ENCODE assay signal across 7 cellular contexts in genomic region chr17:59853919-59854729, GRCh38. TPM values are rescaled to one million over a fixed set of nuclear protein-coding genes. Genes with fewer than 3 reads are reported as not detected.
DNase-seq lines count a peak whose midpoint lies in the region; ATAC-seq, FAIRE-seq and TF ChIP-seq lines count a peak whose summit lies in the region.
"Not testable (repeated sequence)": the region's sequence is repeated elsewhere in the genome, so short reads cannot be mapped to it uniquely, and the experiment has no call there.

No MANE protein-coding gene starts in this region.

- CTCF ChIA-PET in RWPE1 (lab: Yijun Ruan, JAX), result interaction anchor here (0.6 to 2.0 kb wide), 2 partner anchors 71 to 101 kb away, joined by 5 to 6 read pairs; no protein-coding TSS in a partner anchor
- CTCF ChIA-PET in H1 (lab: Charles Lee; ENCODE audit: partially characterized antibody), result interaction anchor here (1.1 to 2.0 kb wide), 11 partner anchors 9 to 106 kb away, joined by 3 to 10 read pairs (median 3); no protein-coding TSS in a partner anchor

- H2BK12ac ChIP-seq in H1 (ENCODE audit: low read depth, low read length), result 0 out of 2 replicates have a peak overlapping the region, but pooled peaks have one; percentile 50

- not testable (repeated sequence) for H3K27me3 Mint-ChIP-seq in activated T-helper 17 cell treated with anti-CD3 and anti-CD28 coated beads, Interleukin-2, amount 50 U/mL, for 72 hours

- H3K56ac ChIP-seq in H1 (replicated peaks; ENCODE audit: insufficient read length, low read depth, low read length), result not testable (repeated sequence)

- FAIRE-seq in H1 (lab: Jason Lieb, UNC); kidney (lab: Jason Lieb, UNC); pancreas (lab: Jason Lieb, UNC): not testable (repeated sequence)

- H3K4me3 Mint-ChIP-seq in activated T-helper 17 cell treated with anti-CD3 and anti-CD28 coated beads, Interleukin-2, amount 50 U/mL, for 72 hours, result peak overlapping the region; percentile 51

- TF ChIP-seq POLR2A in H1 (IDR thresholded peaks at IDR 0.05; ENCODE audit: control extremely low read depth in 1 of 2, low read depth in 2 of 2, low read length in 2 of 2), result not testable (repeated sequence)

- H2AFZ ChIP-seq in H1 (ENCODE audit: low read length), result not testable (repeated sequence)

- not testable (repeated sequence) for H3K9me3 ChIP-seq in DOHH2 (ENCODE audit: control insufficient read depth, insufficient read depth, low read length); H1 (ENCODE audit: insufficient read depth in 2 of 2, low read depth in 1 of 2, low read length in 1 of 2); kidney (ENCODE audit: control insufficient read depth in 1 of 2, low read length in 2 of 2); pancreas; subcutaneous abdominal adipose tissue (ENCODE audit: control insufficient read depth in 5 of 5, low read length in 5 of 5)

- not testable (repeated sequence) for H3K36me3 ChIP-seq in DOHH2 (ENCODE audit: control insufficient read depth, low read length); H1 (ENCODE audit: control insufficient read depth in 2 of 4, insufficient read depth in 4 of 4, low read length in 3 of 4); kidney (ENCODE audit: control insufficient read depth in 1 of 2, insufficient read depth in 2 of 2, low read length in 2 of 2); pancreas; subcutaneous abdominal adipose tissue (ENCODE audit: control insufficient read depth in 5 of 5, insufficient read depth in 5 of 5, low read length in 5 of 5)

- DNase-seq in RWPE1 (ENCODE audit: low spot score); H1 (ENCODE audit: low read depth in 1 of 2, low spot score in 2 of 2); pancreas: not testable (repeated sequence)
- DNase-seq in kidney, result peak; percentile 6

- H4K91ac ChIP-seq in H1 (replicated peaks; ENCODE audit: insufficient read length, low read length), result not testable (repeated sequence)

- H3K4me3 ChIP-seq in DOHH2 (ENCODE audit: low read length), result peak overlapping the region; percentile 16; the same call in 1 of the 2 replicates
- H3K4me3 ChIP-seq in H1 (ENCODE audit: extremely low read depth in 1 of 4, insufficient read depth in 2 of 4, low read depth in 3 of 4, low read length in 4 of 4); kidney (ENCODE audit: low read length in 2 of 2); pancreas; subcutaneous abdominal adipose tissue (ENCODE audit: low read depth in 1 of 5, low read length in 5 of 5): not testable (repeated sequence)

- H4K8ac ChIP-seq in H1 (ENCODE audit: extremely low read depth, insufficient read depth, low read length), result not testable (repeated sequence)

- H2AK5ac ChIP-seq in H1 (ENCODE audit: low read depth, low read length), result not testable (repeated sequence)

- not testable (repeated sequence) for H3K9me2 ChIP-seq in DOHH2 (replicated peaks; ENCODE audit: control insufficient read depth, low read length)

- peaks cover 18% of the 10 kb centered on the region; the same call in 1 of the 2 replicates for H3K79me2 ChIP-seq in DOHH2 (ENCODE audit: control insufficient read depth, low read length)
- not testable (repeated sequence) for H3K79me2 ChIP-seq in H1 (ENCODE audit: control insufficient read depth in 1 of 2, insufficient read depth in 2 of 2, low read length in 2 of 2)

- not testable (repeated sequence) for H2BK5ac ChIP-seq in H1 (ENCODE audit: low read depth, low read length)

- peaks cover 24% of the 10 kb centered on the region for H3K4me1 ChIP-seq in DOHH2 (ENCODE audit: control insufficient read depth, low read length)
- not testable (repeated sequence) for H3K4me1 ChIP-seq in H1 (replicated peaks in 1 of 4; ENCODE audit: control insufficient read depth in 3 of 4, insufficient read depth in 4 of 4, low read length in 3 of 4)
- peaks cover 11 to 13% of the 10 kb centered on the region in 2 donors for H3K4me1 ChIP-seq in kidney (ENCODE audit: control insufficient read depth in 1 of 2, insufficient read depth in 1 of 2, low read depth in 1 of 2, low read length in 2 of 2)
- peaks cover 21 to 81% (median 36%) of the 10 kb centered on the region in 3 donors for H3K4me1 ChIP-seq in pancreas
- peaks cover 8 to 39% (median 29%) of the 10 kb centered on the region in 5 donors for H3K4me1 ChIP-seq in subcutaneous abdominal adipose tissue (ENCODE audit: control insufficient read depth in 5 of 5, insufficient read depth in 5 of 5, low read length in 5 of 5)

- peak overlapping the region; percentile 38; the same call in 1 of the 2 replicates for H3K27ac ChIP-seq in DOHH2 (ENCODE audit: low read depth, low read length)
- H3K27ac ChIP-seq in RWPE1, result peak overlapping the region; percentile 95
- H3K27ac ChIP-seq in H1 (ENCODE audit: low read depth, low read length), result not testable (repeated sequence)
- peak overlapping the region in 1 of 2 donors; percentile 74 for H3K27ac ChIP-seq in kidney (ENCODE audit: low read depth in 2 of 2, low read length in 2 of 2)
- peak overlapping the region; percentile 23 to 79 (median 50) for H3K27ac ChIP-seq in pancreas
- H3K27ac ChIP-seq in subcutaneous abdominal adipose tissue (ENCODE audit: low read depth, low read length), result peak overlapping the region; percentile 66

- not testable (repeated sequence) for H3K4ac ChIP-seq in H1 (replicated peaks; ENCODE audit: insufficient read length, low read depth, low read length)

- not testable (repeated sequence) for H2BK15ac ChIP-seq in H1 (ENCODE audit: low read length)

- H3K9me3 Mint-ChIP-seq in activated T-helper 17 cell treated with anti-CD3 and anti-CD28 coated beads, Interleukin-2, amount 50 U/mL, for 72 hours, result not testable (repeated sequence)

- H3K36me3 Mint-ChIP-seq in activated T-helper 17 cell treated with anti-CD3 and anti-CD28 coated beads, Interleukin-2, amount 50 U/mL, for 72 hours (ENCODE audit: low read depth), result not testable (repeated sequence)

- 94% methylated on average over 10 of the region's 10 CpGs; no CpG with 5 or more reads in 1 of the 2 experiments for WGBS in H1 (ENCODE audit: extremely low coverage in 1 of 2, insufficient coverage in 1 of 2, insufficient read length in 1 of 2, insufficient replicate concordance in 2 of 2, low coverage in 1 of 2, low lambda C conversion rate in 2 of 2, missing lambda C conversion rate in 1 of 2), 2 experiments
- WGBS in pancreas, 2 donors, result 88 to 92% methylated on average over 10 of the region's 10 CpGs

- peaks cover 10% of the 10 kb centered on the region for H3F3A ChIP-seq in DOHH2 (ENCODE audit: control insufficient read depth, insufficient read depth)

- not testable (repeated sequence) for TF ChIP-seq RAD21 in H1 (IDR thresholded peaks at IDR 0.05 in 1 of 2, conservative IDR thresholded peaks at IDR 0.05 in 1 of 2; ENCODE audit: low read depth in 2 of 2, low read length in 2 of 2)

- TF ChIP-seq CTCF in DOHH2 (IDR thresholded peaks at IDR 0.05; ENCODE audit: low read depth, low read length, poor library complexity, severe bottlenecking); RWPE1 (conservative IDR thresholded peaks at IDR 0.05; ENCODE audit: low read depth); H1 (IDR thresholded peaks at IDR 0.05; ENCODE audit: control extremely low read depth in 1 of 3, insufficient read depth in 1 of 3, low read depth in 1 of 3, low read length in 3 of 3); kidney (IDR thresholded peaks at IDR 0.05; ENCODE audit: borderline replicate concordance, extremely low read depth, insufficient read depth); pancreas (IDR thresholded peaks at IDR 0.05): not testable (repeated sequence)

- not testable (repeated sequence) for H4K20me1 ChIP-seq in DOHH2 (ENCODE audit: control insufficient read depth, insufficient read depth, low read depth, low read length); H1 (replicated peaks in 1 of 2; ENCODE audit: control insufficient read depth in 1 of 2, insufficient read depth in 2 of 2, low read length in 2 of 2)

- H3K4me2 ChIP-seq in DOHH2 (ENCODE audit: low read length), result peak overlapping the region; percentile 57; the same call in 1 of the 2 replicates
- not testable (repeated sequence) for H3K4me2 ChIP-seq in H1 (ENCODE audit: insufficient read depth in 1 of 2, low read depth in 2 of 2, low read length in 2 of 2)

- H3K79me1 ChIP-seq in H1 (ENCODE audit: low read depth, low read length), result not testable (repeated sequence)

- not testable (repeated sequence) for H3K14ac ChIP-seq in H1 (ENCODE audit: insufficient read length)

- ATAC-seq in activated T-helper 17 cell treated with anti-CD3 and anti-CD28 coated beads, Interleukin-2, amount 50 U/mL, for 72 hours (replicated peaks); pancreas: not testable (repeated sequence)

- H3K9ac ChIP-seq in H1 (replicated peaks in 1 of 4; ENCODE audit: extremely low read depth in 1 of 4, low read depth in 3 of 4, low read length in 3 of 4); kidney (ENCODE audit: low read length in 2 of 2); subcutaneous abdominal adipose tissue (ENCODE audit: low read length in 5 of 5): not testable (repeated sequence)

- TF ChIP-seq EP300 in H1 (IDR thresholded peaks at IDR 0.05; ENCODE audit: borderline replicate concordance in 1 of 2, low read depth in 2 of 2, low read length in 2 of 2), result not testable (repeated sequence)

- H3K27me3 ChIP-seq in DOHH2 (ENCODE audit: control insufficient read depth, low read length); H1 (replicated peaks in 1 of 4; ENCODE audit: control insufficient read depth in 3 of 4, extremely low read depth in 1 of 4, insufficient read depth in 3 of 4, low read length in 3 of 4); pancreas; subcutaneous abdominal adipose tissue (ENCODE audit: control insufficient read depth in 5 of 5, insufficient read depth in 4 of 5, low read length in 5 of 5): not testable (repeated sequence)

- 0 out of 2 replicates have a peak overlapping the region, but pooled peaks have one; percentile 25 for H2BK20ac ChIP-seq in H1 (ENCODE audit: low read length)

- H3K23ac ChIP-seq in H1 (ENCODE audit: insufficient read length), result not testable (repeated sequence)

- peak overlapping the region; percentile 79 for H3K27ac Mint-ChIP-seq in activated T-helper 17 cell treated with anti-CD3 and anti-CD28 coated beads, Interleukin-2, amount 50 U/mL, for 72 hours

- peaks cover 23% of the 10 kb centered on the region for H3K4me1 Mint-ChIP-seq in activated T-helper 17 cell treated with anti-CD3 and anti-CD28 coated beads, Interleukin-2, amount 50 U/mL, for 72 hours

- POLR2A ChIA-PET in RWPE1 (lab: Yijun Ruan, JAX; ENCODE audit: low non-redundant PET), result not testable (repeated sequence)
- POLR2A ChIA-PET in H1 (lab: Charles Lee; ENCODE audit: partially characterized antibody), result interaction anchor here (0.6 to 1.3 kb wide), 3 partner anchors 8 to 37 kb away, joined by 3 to 4 read pairs (median 3); no protein-coding TSS in a partner anchor

- intact Hi-C loops in kidney (cut with DNase I); pancreas (cut with DNase I): not testable (repeated sequence)

- not testable (repeated sequence) for H3K23me2 ChIP-seq in H1 (ENCODE audit: low read depth, low read length)

- not testable (repeated sequence) for H3K18ac ChIP-seq in H1 (ENCODE audit: extremely low read depth, low read length)

- not testable (repeated sequence) for H4K5ac ChIP-seq in H1 (ENCODE audit: insufficient read length, low read depth, low read length)

- not testable (repeated sequence) for H2BK120ac ChIP-seq in H1 (replicated peaks; ENCODE audit: low read depth, low read length)

RNA-seq across cellular contexts. Expression of gene TUBD1, which starts 38.6 kb away (rescaled TPM):
- total RNA-seq in activated T-helper 17 cell treated with anti-CD3 and anti-CD28 coated beads, Interleukin-2, amount 50 U/mL, for 72 hours, result 10 to 100 TPM; 12.8 to 18.1 TPM
- 16.1 and 17.5 TPM in 2 replicates for total RNA-seq in H1 (2021; fragmentation: NEBNext Ultra II Directional; extraction: Animal tissue kit (Norgen Biotek cat#: 25700))
- polyA plus RNA-seq in H1 (2011; rRNA removed) (5.7 and 9.1 TPM in 2 replicates), kidney (ENCODE audit: insufficient read depth, low read depth, low replicate concordance) (6.8 TPM), pancreas (1 to 10 TPM; 6.7 to 8.4 TPM)
- 7.3 TPM for polyA plus RNA-seq in H1 (2011; cell fraction: cytosol; rRNA removed)
- polyA plus RNA-seq in H1 (2011; cell fraction: nucleus; rRNA removed), result 3.4 TPM
- 11.2 to 22.7 TPM (median 15.5 TPM) in 4 replicates for polyA plus RNA-seq in H1 (2012, experiment 1 of 2)
- polyA plus RNA-seq in H1 (2012, experiment 2 of 2), result 2.3 TPM
- polyA plus RNA-seq in H1 (2013, experiment 1 of 2), result 11.9 TPM
- 12.3 TPM for polyA plus RNA-seq in H1 (2013, experiment 2 of 2)
- polyA minus RNA-seq in H1 (2011; rRNA and poly(A)+ RNA removed), result 20.3 and 30.4 TPM in 2 replicates
- polyA minus RNA-seq in H1 (2011; cell fraction: cytosol; rRNA and poly(A)+ RNA removed), result 11.9 TPM
- polyA minus RNA-seq in H1 (2011; cell fraction: nucleus; rRNA and poly(A)+ RNA removed), result 16.1 TPM
- total RNA-seq in kidney (11.9 TPM), pancreas (1 to 10 TPM; 3.4 to 8.5 (median 6.4) TPM)

RNA-seq across cellular contexts. Expression of gene RPS6KB1, which starts 38.8 kb away (rescaled TPM):
- 10 to 100 TPM; 55.2 to 79.8 TPM for total RNA-seq in activated T-helper 17 cell treated with anti-CD3 and anti-CD28 coated beads, Interleukin-2, amount 50 U/mL, for 72 hours
- 25.5 and 28.4 TPM in 2 replicates for total RNA-seq in H1 (2021; fragmentation: NEBNext Ultra II Directional; extraction: Animal tissue kit (Norgen Biotek cat#: 25700))
- 2.1 and 3.4 TPM in 2 replicates for polyA plus RNA-seq in H1 (2011; rRNA removed)
- 4.1 TPM for polyA plus RNA-seq in H1 (2011; cell fraction: cytosol; rRNA removed)
- 2.9 TPM for polyA plus RNA-seq in H1 (2011; cell fraction: nucleus; rRNA removed)
- polyA plus RNA-seq in H1 (2012, experiment 1 of 2), result 9.2 to 19.7 TPM (median 12.8 TPM) in 4 replicates
- polyA plus RNA-seq in H1 (2012, experiment 2 of 2), result 0.62 TPM
- polyA plus RNA-seq in H1 (2013, experiment 1 of 2), result 8.7 TPM
- 8.7 TPM for polyA plus RNA-seq in H1 (2013, experiment 2 of 2)
- 9.3 and 10.5 TPM in 2 replicates for polyA minus RNA-seq in H1 (2011; rRNA and poly(A)+ RNA removed)
- polyA minus RNA-seq in H1 (2011; cell fraction: cytosol; rRNA and poly(A)+ RNA removed), result 10.7 TPM
- polyA minus RNA-seq in H1 (2011; cell fraction: nucleus; rRNA and poly(A)+ RNA removed), result 16.8 TPM
- total RNA-seq in kidney, result 34.8 TPM
- polyA plus RNA-seq in kidney (ENCODE audit: insufficient read depth, low read depth, low replicate concordance), result 10.5 TPM
- total RNA-seq in pancreas, result 10 to 100 TPM; 19.2 to 24.5 (median 21.3) TPM
- 10 to 100 TPM in 1 of 2 donors, 1 to 10 TPM in 1; 10.0 to 12.3 TPM for polyA plus RNA-seq in pancreas
